20 cellular contexts compared by ENCODE assay signal in genomic region chr6:168560126-168560525, GRCh38.
A peak's percentile ranks its signal among the peaks of the same experiment; 100 is the strongest.
DNase-seq lines count a peak whose midpoint lies in the region; FAIRE-seq and TF ChIP-seq lines count a peak whose summit lies in the region.
"Had no signal": no experiment of that assay in that cellular context is flagged by ENCODE, and none has a peak within 500 bp of the region (broad histone marks: within the 10 kb centered on the region; RNA-seq: fewer than 3 reads in every experiment).

No MANE protein-coding gene starts in this region.

- H2BK120ac ChIP-seq in mesendoderm (ENCODE audit: low read depth, low read length) = no peak overlapping the region

- FAIRE-seq in D721Med (lab: Jason Lieb, UNC) = no peak
- FAIRE-seq: GM12892, GM18507 had no signal

- H4K20me1 ChIP-seq in hepatocyte (ENCODE audit: insufficient read depth, poor library complexity, severe bottlenecking) = no peaks in the 10 kb centered on the region
- H4K20me1 ChIP-seq: BLaER1 treated with 17β-estradiol and CSF1 and Interleukin-3, amounts not matched to agents 10 nM and 100 nM had no signal

- peak overlapping the region; percentile 66 for H3K27ac Mint-ChIP-seq in mesothelial cell of epicardium
- H3K27ac Mint-ChIP-seq: B cell; CD8-positive, alpha-beta T cell had no signal

- H2AK5ac ChIP-seq in mesendoderm (ENCODE audit: low read length) = no peak overlapping the region

- H3K36me3 ChIP-seq in ACC112 (ENCODE audit: insufficient read depth, low read length) = peaks cover 4% of the 10 kb centered on the region; the same call in 1 of the 2 replicates
- no peaks in the 10 kb centered on the region for H3K36me3 ChIP-seq in HUES48 (ENCODE audit: control insufficient read depth, insufficient read depth, low read length)
- H3K36me3 ChIP-seq in hepatocyte (replicated peaks; ENCODE audit: insufficient read depth, low read depth) = no peaks in the 10 kb centered on the region
- H3K36me3 ChIP-seq in mesendoderm (ENCODE audit: control insufficient read depth, insufficient read depth, low read length) = no peaks in the 10 kb centered on the region
- H3K36me3 ChIP-seq: BLaER1 treated with 17β-estradiol and CSF1 and Interleukin-3, amounts not matched to agents 10 nM and 100 nM; HAP-1 had no signal

- 56% methylated on average over 6 of the region's 6 CpGs for WGBS in hepatocyte (ENCODE audit: low lambda C conversion rate, missing lambda C conversion rate)
- no CpG with 5 or more reads among the region's 6 CpGs for WGBS in mesendoderm (ENCODE audit: extremely low coverage, insufficient coverage, low lambda C conversion rate)

- H3K9me3 ChIP-seq in HUES48 (ENCODE audit: control insufficient read depth, insufficient read depth, low read length) = no peaks in the 10 kb centered on the region
- no peaks in the 10 kb centered on the region for H3K9me3 ChIP-seq in hepatocyte (ENCODE audit: low read depth)
- H3K9me3 ChIP-seq: BLaER1 treated with 17β-estradiol and CSF1 and Interleukin-3, amounts not matched to agents 10 nM and 100 nM; HAP-1 had no signal

- H3K27me3 Mint-ChIP-seq in mesothelial cell of epicardium (ENCODE audit: low read depth) = no peaks in the 10 kb centered on the region
- H3K27me3 Mint-ChIP-seq: B cell had no signal

- H2AFZ ChIP-seq in ACC112 (ENCODE audit: low read length, unreplicated experiment) (no peak overlapping the region), hepatocyte (no peak overlapping the region)
- H2AFZ ChIP-seq: GM23248 had no signal

- H3K9me3 Mint-ChIP-seq in mesothelial cell of epicardium = peaks cover under 1% of the 10 kb centered on the region
- H3K9me3 Mint-ChIP-seq: CD8-positive, alpha-beta T cell had no signal

- no peak overlapping the region for H3K18ac ChIP-seq in mesendoderm (ENCODE audit: low read length)

- no peak overlapping the region for H3K4ac ChIP-seq in mesendoderm (ENCODE audit: low read depth, low read length)

- peak overlapping the region; percentile 100 for H3K27ac ChIP-seq in ACC112 (ENCODE audit: low read depth, low read length)
- peak overlapping the region; percentile 27 for H3K27ac ChIP-seq in HUES48 (ENCODE audit: low read depth, low read length)
- H3K27ac ChIP-seq in hepatocyte = peak overlapping the region; percentile 6
- no peak overlapping the region for H3K27ac ChIP-seq in mesendoderm (ENCODE audit: low read depth, low read length)
- H3K27ac ChIP-seq: BLaER1 treated with 17β-estradiol and CSF1 and Interleukin-3, amounts not matched to agents 10 nM and 100 nM; GM23248 had no signal

- no peaks in the 10 kb centered on the region for H3K9me2 ChIP-seq in hepatocyte (replicated peaks; ENCODE audit: insufficient read depth)

- H2BK15ac ChIP-seq in mesendoderm (replicated peaks; ENCODE audit: low read depth) = no peak overlapping the region

- H3K4me1 ChIP-seq in ACC112 (ENCODE audit: control insufficient read depth, insufficient read depth, low read length, unreplicated experiment) = peaks cover 16% of the 10 kb centered on the region
- peaks cover 18% of the 10 kb centered on the region for H3K4me1 ChIP-seq in HUES48 (ENCODE audit: control insufficient read depth, insufficient read depth, low read length)
- peaks cover 3% of the 10 kb centered on the region for H3K4me1 ChIP-seq in hepatocyte (ENCODE audit: insufficient read depth)
- no peaks in the 10 kb centered on the region for H3K4me1 ChIP-seq in mesendoderm (ENCODE audit: control insufficient read depth, low read depth, low read length)
- H3K4me1 ChIP-seq: BLaER1 treated with 17β-estradiol and CSF1 and Interleukin-3, amounts not matched to agents 10 nM and 100 nM; HAP-1 had no signal

- no peak overlapping the region for H3K23ac ChIP-seq in mesendoderm (ENCODE audit: low read length)

- H3K27me3 ChIP-seq in ACC112 (ENCODE audit: insufficient read depth, low read length) = no peaks in the 10 kb centered on the region
- peaks cover 8% of the 10 kb centered on the region for H3K27me3 ChIP-seq in HUES48 (ENCODE audit: control insufficient read depth, insufficient read depth, low read length)
- peaks cover 2% of the 10 kb centered on the region for H3K27me3 ChIP-seq in hepatocyte
- no peaks in the 10 kb centered on the region for H3K27me3 ChIP-seq in mesendoderm (ENCODE audit: insufficient read depth, low read length, poor library complexity)
- H3K27me3 ChIP-seq: BLaER1 treated with 17β-estradiol and CSF1 and Interleukin-3, amounts not matched to agents 10 nM and 100 nM had no signal

- H3K4me2 ChIP-seq in hepatocyte (no peak overlapping the region), mesendoderm (ENCODE audit: low read length) (no peak overlapping the region)
- H3K4me2 ChIP-seq: BLaER1 treated with 17β-estradiol and CSF1 and Interleukin-3, amounts not matched to agents 10 nM and 100 nM had no signal

- H3K4me3 ChIP-seq in ACC112 (ENCODE audit: low read depth, low read length) = no peak overlapping the region; the same call in 1 of the 2 replicates
- no peak overlapping the region for H3K4me3 ChIP-seq in HUES48 (ENCODE audit: low read depth, low read length)
- no peak overlapping the region for H3K4me3 ChIP-seq in hepatocyte
- no peak overlapping the region for H3K4me3 ChIP-seq in mesendoderm (ENCODE audit: low read length)
- H3K4me3 ChIP-seq: BLaER1 treated with 17β-estradiol and CSF1 and Interleukin-3, amounts not matched to agents 10 nM and 100 nM; GM23248; HAP-1 had no signal

- H3K4me3 Mint-ChIP-seq in mesothelial cell of epicardium = no peak overlapping the region
- H3K4me3 Mint-ChIP-seq: B cell; CD8-positive, alpha-beta T cell had no signal

- no peak overlapping the region for H4K8ac ChIP-seq in mesendoderm (ENCODE audit: low read depth, low read length)

- TF ChIP-seq CTCF in hepatocyte (IDR thresholded peaks at IDR 0.05; ENCODE audit: poor library complexity) (no peak), mesothelial cell of epicardium (IDR thresholded peaks at IDR 0.05; ENCODE audit: unreplicated experiment) (no peak), D721Med (IDR thresholded peaks at IDR 0.05; ENCODE audit: insufficient read depth, missing control alignments) (no peak)

- no peaks in the 10 kb centered on the region for H3K79me2 ChIP-seq in ACC112 (ENCODE audit: control insufficient read depth, insufficient read depth, low read length, unreplicated experiment)
- H3K79me2 ChIP-seq in hepatocyte = no peaks in the 10 kb centered on the region
- no peaks in the 10 kb centered on the region for H3K79me2 ChIP-seq in mesendoderm (ENCODE audit: control insufficient read depth, insufficient read depth, low read length)

- no peak overlapping the region for H2BK5ac ChIP-seq in mesendoderm (ENCODE audit: low read length)

- no peaks in the 10 kb centered on the region for H3K79me1 ChIP-seq in mesendoderm (ENCODE audit: low read length)

- H3K9ac ChIP-seq in HUES48 (ENCODE audit: low read depth, low read length) = no peak overlapping the region
- H3K9ac ChIP-seq in mesendoderm (ENCODE audit: low read length) = no peak overlapping the region
- H3K9ac ChIP-seq: BLaER1 treated with 17β-estradiol and CSF1 and Interleukin-3, amounts not matched to agents 10 nM and 100 nM; GM23248 had no signal

- H3K36me3 Mint-ChIP-seq in mesothelial cell of epicardium = no peaks in the 10 kb centered on the region
- H3K36me3 Mint-ChIP-seq: CD8-positive, alpha-beta T cell had no signal

- H3K4me1 Mint-ChIP-seq in mesothelial cell of epicardium = peaks cover 46% of the 10 kb centered on the region
- H3K4me1 Mint-ChIP-seq: B cell had no signal

- no peak overlapping the region for H3K56ac ChIP-seq in mesendoderm (ENCODE audit: low read length)

- no peak overlapping the region for H4K5ac ChIP-seq in mesendoderm (ENCODE audit: low read length)

- DNase-seq in hepatocyte (ENCODE audit: low spot score) (no peak), mesothelial cell of epicardium (ENCODE audit: low spot score in 2 of 2, unreplicated experiment in 2 of 2) (no peak), D721Med (ENCODE audit: insufficient read length, low spot score) (no peak), mesendoderm (no peak)
- DNase-seq in activated naive CD4-positive, alpha-beta T cell treated with Interleukin-2 at 50 U/mL for 16 hours = no peak
- no peak for DNase-seq in activated CD8-positive, alpha-beta memory T cell treated with anti-CD3 and anti-CD28 coated beads, Interleukin-2, amount 50 U/mL, for 48 hours
- DNase-seq: 8988T; CD8-positive, alpha-beta T cell; DMS153; DMS79; GDM1; GM23248; IMR-90 had no signal
